Comparison of ENCODE assay signal across 13 cellular contexts in genomic region chrX:102840871-102841705, GRCh38.
A peak's percentile ranks its signal among the peaks of the same experiment; 100 is the strongest.
DNase-seq lines count a peak whose midpoint lies in the region; ATAC-seq and TF ChIP-seq lines count a peak whose summit lies in the region.
"Had no signal": no experiment of that assay in that cellular context is flagged by ENCODE, and none has a peak within 500 bp of the region (broad histone marks: within the 10 kb centered on the region; RNA-seq: fewer than 3 reads in every experiment).

No MANE protein-coding gene starts in this region.

- DNase-seq in AG10803 (ENCODE audit: low read depth) (peak; percentile 5), H9 (no peak), RKO (ENCODE audit: low spot score) (peak; percentile 79), glomerular endothelial cell (ENCODE audit: extremely low read depth, low read depth, low spot score) (peak; percentile 16)
- DNase-seq in activated CD4-positive, alpha-beta T cell treated with anti-CD3 and anti-CD28 coated beads, Interleukin-2, amount 10 ng/mL, durations not matched to agents 7 days and 5 days: no peak
- DNase-seq in activated CD4-positive, alpha-beta T cell treated with anti-CD3 and anti-CD28 coated beads for 4 hours: no peak
- DNase-seq: activated CD8-positive, alpha-beta T cell treated with anti-CD3 and anti-CD28 coated beads, Interleukin-2, amount 10 ng/mL, durations not matched to agents 7 days and 5 days; anterior cingulate cortex; heart right ventricle; transverse colon had no signal

- peaks cover 48% of the 10 kb centered on the region for H3K9me3 ChIP-seq in H9 (ENCODE audit: control insufficient read depth, low read depth, low read length)
- H3K9me3 ChIP-seq: heart right ventricle, transverse colon had no signal

- ATAC-seq in HG02642 (IDR thresholded peaks at IDR 0.05; ENCODE audit: poor library complexity, unreplicated experiment) (no peak), HG03442 (IDR thresholded peaks at IDR 0.05; ENCODE audit: unreplicated experiment) (no peak)
- ATAC-seq: activated CD8-positive, alpha-beta T cell treated with anti-CD3 and anti-CD28 coated beads, Interleukin-2, amount 10 ng/mL, durations not matched to agents 7 days and 5 days; heart right ventricle; Right ventricle myocardium inferior had no signal

- H3K4me2 ChIP-seq in H9 (ENCODE audit: insufficient read depth, insufficient read length, low read length): no peak overlapping the region

- no peak overlapping the region for H2BK120ac ChIP-seq in H9 (ENCODE audit: low read depth, low read length, poor library complexity, severe bottlenecking)

- no peak overlapping the region for H3T11ph ChIP-seq in H9 (ENCODE audit: low read length)

- no peak overlapping the region for H3K27ac Mint-ChIP-seq in H9
- no peak overlapping the region for H3K27ac Mint-ChIP-seq in activated CD4-positive, alpha-beta T cell treated with anti-CD3 and anti-CD28 coated beads, Interleukin-2, amount 10 ng/mL, durations not matched to agents 7 days and 5 days
- H3K27ac Mint-ChIP-seq: activated CD8-positive, alpha-beta T cell treated with anti-CD3 and anti-CD28 coated beads, Interleukin-2, amount 10 ng/mL, durations not matched to agents 7 days and 5 days had no signal

- H3K27ac ChIP-seq in H9 (ENCODE audit: insufficient read length, low read depth, low read length): no peak overlapping the region
- H3K27ac ChIP-seq: heart right ventricle, transverse colon had no signal

- H3K4me1 ChIP-seq in H9 (ENCODE audit: insufficient read depth, low read length): no peaks in the 10 kb centered on the region
- H3K4me1 ChIP-seq: heart right ventricle, transverse colon had no signal

- no peaks in the 10 kb centered on the region for H3K23me2 ChIP-seq in H9 (ENCODE audit: insufficient read length, low read depth, low read length, poor library complexity, severe bottlenecking)

- TF ChIP-seq CTCF in AG10803 (conservative IDR thresholded peaks at IDR 0.05; ENCODE audit: low read length): 0 out of 2 replicates have a peak, but pooled peaks have one; percentile 4
- TF ChIP-seq CTCF in H9 (conservative IDR thresholded peaks at IDR 0.05): peak; percentile 58

- CTCF ChIA-PET in activated CD4-positive, alpha-beta T cell treated with anti-CD3 and anti-CD28 coated beads, Interleukin-2, amount 10 ng/mL, durations not matched to agents 7 days and 5 days (lab: Charles Lee): no interaction called here

- no CpG with 5 or more reads among the region's 6 CpGs for WGBS in H9 (ENCODE audit: extremely low coverage, insufficient read length, low lambda C conversion rate)

- H2AFZ ChIP-seq in H9 (ENCODE audit: low read length): no peak overlapping the region

- no peak overlapping the region for H3K23ac ChIP-seq in H9 (ENCODE audit: insufficient read length, low read depth, low read length)

- POLR2A ChIA-PET in activated CD4-positive, alpha-beta T cell treated with anti-CD3 and anti-CD28 coated beads, Interleukin-2, amount 10 ng/mL, durations not matched to agents 7 days and 5 days (lab: Charles Lee): no interaction called here

- H3K9ac ChIP-seq in H9 (ENCODE audit: extremely low read depth, insufficient read length, low read length): no peak overlapping the region

- H4K5ac ChIP-seq in H9 (ENCODE audit: insufficient read length, low read depth, low read length): no peak overlapping the region

- no peak overlapping the region for H3K4me3 Mint-ChIP-seq in H9
- no peak overlapping the region for H3K4me3 Mint-ChIP-seq in activated CD4-positive, alpha-beta T cell treated with anti-CD3 and anti-CD28 coated beads, Interleukin-2, amount 10 ng/mL, durations not matched to agents 7 days and 5 days
- H3K4me3 Mint-ChIP-seq: activated CD8-positive, alpha-beta T cell treated with anti-CD3 and anti-CD28 coated beads, Interleukin-2, amount 10 ng/mL, durations not matched to agents 7 days and 5 days had no signal

- H2BK12ac ChIP-seq in H9 (ENCODE audit: insufficient read length, low read depth, low read length): no peak overlapping the region

- H3K4me3 ChIP-seq in AG10803 (ENCODE audit: low read length): no peak overlapping the region
- H3K4me3 ChIP-seq: heart right ventricle, transverse colon had no signal

- H3K27me3 Mint-ChIP-seq in H9 (ENCODE audit: low read depth): no peaks in the 10 kb centered on the region
- no peaks in the 10 kb centered on the region for H3K27me3 Mint-ChIP-seq in activated CD4-positive, alpha-beta T cell treated with anti-CD3 and anti-CD28 coated beads, Interleukin-2, amount 10 ng/mL, durations not matched to agents 7 days and 5 days

- no peak overlapping the region for H4K91ac ChIP-seq in H9 (ENCODE audit: insufficient read length, low read depth, low read length)

- peaks cover 0 to 25% (median 2%) of the 10 kb centered on the region in 3 experiments; a peak in 4 of 7 replicates for H3K36me3 Mint-ChIP-seq in H9 (ENCODE audit: insufficient read depth in 1 of 3, low read depth in 3 of 3)
- H3K36me3 Mint-ChIP-seq in activated CD4-positive, alpha-beta T cell treated with anti-CD3 and anti-CD28 coated beads, Interleukin-2, amount 10 ng/mL, durations not matched to agents 7 days and 5 days (ENCODE audit: low read depth): no peaks in the 10 kb centered on the region

- H2BK20ac ChIP-seq in H9 (ENCODE audit: low read depth, low read length, poor library complexity, severe bottlenecking): no peak overlapping the region

- no peak overlapping the region for H4K8ac ChIP-seq in H9 (replicated peaks; ENCODE audit: insufficient read length, low read depth, low read length)

- H2BK5ac ChIP-seq in H9 (ENCODE audit: insufficient read length, low read length): no peak overlapping the region

- H3K9me3 Mint-ChIP-seq in H9: peaks cover 51 to 57% of the 10 kb centered on the region in 2 experiments
- H3K9me3 Mint-ChIP-seq in activated CD4-positive, alpha-beta T cell treated with anti-CD3 and anti-CD28 coated beads, Interleukin-2, amount 10 ng/mL, durations not matched to agents 7 days and 5 days: no peaks in the 10 kb centered on the region

- H2BK15ac ChIP-seq in H9 (ENCODE audit: low read depth, low read length): no peak overlapping the region

- H3K27me3 ChIP-seq in H9 (ENCODE audit: insufficient read depth, low read length): no peaks in the 10 kb centered on the region
- H3K27me3 ChIP-seq: heart right ventricle, transverse colon had no signal

- H3K14ac ChIP-seq in H9 (ENCODE audit: insufficient read depth, low read length): no peak overlapping the region

- no peaks in the 10 kb centered on the region for H3K79me1 ChIP-seq in H9 (ENCODE audit: insufficient read depth, low read depth, low read length, poor library complexity, severe bottlenecking)

- no peak overlapping the region for H3K56ac ChIP-seq in H9 (ENCODE audit: insufficient read length, low read depth, low read length)

- H3K4ac ChIP-seq in H9 (ENCODE audit: low read depth, low read length): no peak overlapping the region

- H3K18ac ChIP-seq in H9 (ENCODE audit: insufficient read length, low read depth, low read length): no peak overlapping the region

- no peaks in the 10 kb centered on the region for H3K4me1 Mint-ChIP-seq in H9
- no peaks in the 10 kb centered on the region for H3K4me1 Mint-ChIP-seq in activated CD4-positive, alpha-beta T cell treated with anti-CD3 and anti-CD28 coated beads, Interleukin-2, amount 10 ng/mL, durations not matched to agents 7 days and 5 days

- no peaks in the 10 kb centered on the region for H4K20me1 ChIP-seq in H9 (ENCODE audit: control insufficient read depth, insufficient read depth, insufficient read length)

- H2AK5ac ChIP-seq in H9 (ENCODE audit: insufficient read length, low read length): no peak overlapping the region

- no peaks in the 10 kb centered on the region for H3K79me2 ChIP-seq in H9 (ENCODE audit: insufficient read depth, low read length)

Comparison
In these comparisons a context has a peak if more than half of its experiments do, and no peak if none do; other contexts are left out.
1. DNase-seq: peak in AG10803 (single experiment), RKO (single experiment) and glomerular endothelial cell (single experiment); none in H9 (single experiment), activated CD4-positive, alpha-beta T cell treated with anti-CD3 and anti-CD28 coated beads, Interleukin-2, amount 10 ng/mL, durations not matched to agents 7 days and 5 days (single experiment) and activated CD4-positive, alpha-beta T cell treated with anti-CD3 and anti-CD28 coated beads for 4 hours (0 of 2).